In the genomic region with DNA sequence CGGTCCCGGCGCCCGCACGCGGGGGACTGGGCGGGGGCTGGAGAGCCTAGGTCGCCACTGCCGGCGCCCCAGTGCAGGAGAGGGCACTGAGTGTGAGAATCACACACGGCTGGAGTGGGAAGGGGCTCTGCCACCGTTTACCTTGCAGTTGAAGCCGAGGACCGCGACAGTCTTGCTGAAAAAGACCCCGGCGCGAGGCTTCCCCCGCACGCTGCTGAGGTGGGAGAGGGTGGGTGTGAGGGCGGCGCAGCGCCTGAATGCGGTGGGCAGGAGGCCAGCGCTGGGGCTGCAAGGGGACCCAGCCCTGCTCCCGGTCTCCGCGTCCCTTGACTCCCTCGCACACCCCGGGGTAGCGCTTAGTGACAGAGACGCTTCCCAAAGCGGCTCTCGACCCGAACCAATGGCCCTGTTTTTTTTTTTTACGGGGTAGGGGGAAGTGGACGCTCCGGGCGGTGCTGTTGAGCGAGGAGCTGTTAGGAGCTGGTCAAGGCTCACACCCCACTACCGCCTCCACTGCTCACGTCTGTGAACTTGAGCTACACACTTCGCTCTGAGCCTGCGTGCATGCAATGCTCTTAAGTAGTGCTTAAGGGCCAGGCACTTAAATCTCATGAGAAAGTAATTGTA, we compare ENCODE assay signal across 12 cellular contexts. TPM values are rescaled to one million over a fixed set of nuclear protein-coding genes. Genes with fewer than 3 reads are reported as not detected.
DNase-seq lines count a peak whose midpoint lies in the region; ATAC-seq and TF ChIP-seq lines count a peak whose summit lies in the region.
"Had no signal": no experiment of that assay in that cellular context is flagged by ENCODE, and none has a peak within 500 bp of the region (broad histone marks: within the 10 kb centered on the region; RNA-seq: fewer than 3 reads in every experiment).

No MANE protein-coding gene starts in this region.

- ATAC-seq in effector memory CD8-positive, alpha-beta T cell (replicated peaks): no peak
- no peak for ATAC-seq in activated CD8-positive, alpha-beta memory T cell treated with anti-CD3 and anti-CD28 coated beads, Interleukin-2, amount 10 ng/mL, durations not matched to agents 7 days and 5 days

- H3K4me1 ChIP-seq in HUES48 (ENCODE audit: control insufficient read depth, insufficient read depth, low read length): 0 out of 2 replicates have a peak, but pooled peaks cover 5% of the 10 kb centered on the region
- H3K4me1 ChIP-seq: SJSA1 had no signal

- no peaks in the 10 kb centered on the region for H3K36me3 ChIP-seq in HUES48 (ENCODE audit: control insufficient read depth, insufficient read depth, low read length)
- H3K36me3 ChIP-seq: SJSA1 had no signal

- TF ChIP-seq CTCF in C4-2B (conservative IDR thresholded peaks at IDR 0.05): no peak
- TF ChIP-seq CTCF in mesothelial cell of epicardium (IDR thresholded peaks at IDR 0.05; ENCODE audit: unreplicated experiment): no peak

- peak overlapping the region; percentile 70 for H3K4me3 ChIP-seq in HUES48 (ENCODE audit: low read depth, low read length)
- H3K4me3 ChIP-seq: SJSA1 had no signal

- no peaks in the 10 kb centered on the region for H3K9me3 Mint-ChIP-seq in effector memory CD8-positive, alpha-beta T cell
- peaks cover 6% of the 10 kb centered on the region for H3K9me3 Mint-ChIP-seq in mesothelial cell of epicardium
- no peaks in the 10 kb centered on the region for H3K9me3 Mint-ChIP-seq in T-helper 2 cell treated with Interferon-gamma antibody and Interleukin-4, amounts not matched to agents 5 μg/mL and 100 μg/mL, for 36 hours
- no peaks in the 10 kb centered on the region for H3K9me3 Mint-ChIP-seq in activated CD8-positive, alpha-beta memory T cell treated with anti-CD3 and anti-CD28 coated beads, Interleukin-2, amount 10 ng/mL, durations not matched to agents 7 days and 5 days (ENCODE audit: low read depth)

- H3K27ac Mint-ChIP-seq in effector memory CD8-positive, alpha-beta T cell: no peak overlapping the region
- H3K27ac Mint-ChIP-seq in mesothelial cell of epicardium: no peak overlapping the region
- no peak overlapping the region for H3K27ac Mint-ChIP-seq in T-helper 2 cell treated with Interferon-gamma antibody and Interleukin-4, amounts not matched to agents 5 μg/mL and 100 μg/mL, for 36 hours
- H3K27ac Mint-ChIP-seq in activated CD8-positive, alpha-beta memory T cell treated with anti-CD3 and anti-CD28 coated beads, Interleukin-2, amount 10 ng/mL, durations not matched to agents 7 days and 5 days: no peak overlapping the region

- H3K27me3 Mint-ChIP-seq in effector memory CD8-positive, alpha-beta T cell: peaks cover 62 to 92% of the 10 kb centered on the region in 2 donors
- H3K27me3 Mint-ChIP-seq in mesothelial cell of epicardium (ENCODE audit: low read depth): peaks cover 94% of the 10 kb centered on the region
- peaks cover 54% of the 10 kb centered on the region for H3K27me3 Mint-ChIP-seq in T-helper 2 cell treated with Interferon-gamma antibody and Interleukin-4, amounts not matched to agents 5 μg/mL and 100 μg/mL, for 36 hours (ENCODE audit: low read depth)
- peaks cover 64% of the 10 kb centered on the region for H3K27me3 Mint-ChIP-seq in activated CD8-positive, alpha-beta memory T cell treated with anti-CD3 and anti-CD28 coated beads, Interleukin-2, amount 10 ng/mL, durations not matched to agents 7 days and 5 days

- DNase-seq in effector memory CD8-positive, alpha-beta T cell: no peak
- DNase-seq in mesothelial cell of epicardium (ENCODE audit: low spot score in 2 of 2, unreplicated experiment in 2 of 2) (no peak), posterior cingulate gyrus (no peak), Ammon's horn (ENCODE audit: low spot score) (no peak)
- DNase-seq in T-helper 2 cell treated with Interferon-gamma antibody and Interleukin-4, amounts not matched to agents 5 μg/mL and 100 μg/mL, for 36 hours (ENCODE audit: low spot score): no peak
- no peak for DNase-seq in activated CD8-positive, alpha-beta memory T cell treated with anti-CD3 and anti-CD28 coated beads, Interleukin-2, amount 10 ng/mL, durations not matched to agents 7 days and 5 days
- DNase-seq: MV-4-11 had no signal

- intact Hi-C loops in posterior cingulate gyrus (cut with DNase I): no loop called here

- H3K9ac ChIP-seq in HUES48 (ENCODE audit: low read depth, low read length): no peak overlapping the region

- peak overlapping the region; percentile 58 to 63 for H3K4me3 Mint-ChIP-seq in effector memory CD8-positive, alpha-beta T cell
- peak overlapping the region; percentile 36 for H3K4me3 Mint-ChIP-seq in mesothelial cell of epicardium
- H3K4me3 Mint-ChIP-seq in T-helper 2 cell treated with Interferon-gamma antibody and Interleukin-4, amounts not matched to agents 5 μg/mL and 100 μg/mL, for 36 hours: no peak overlapping the region
- no peak overlapping the region for H3K4me3 Mint-ChIP-seq in activated CD8-positive, alpha-beta memory T cell treated with anti-CD3 and anti-CD28 coated beads, Interleukin-2, amount 10 ng/mL, durations not matched to agents 7 days and 5 days

- peaks cover 0 to 5% of the 10 kb centered on the region in 2 donors for H3K4me1 Mint-ChIP-seq in effector memory CD8-positive, alpha-beta T cell (ENCODE audit: low read depth in 2 of 2)
- peaks cover 2% of the 10 kb centered on the region for H3K4me1 Mint-ChIP-seq in mesothelial cell of epicardium
- H3K4me1 Mint-ChIP-seq in T-helper 2 cell treated with Interferon-gamma antibody and Interleukin-4, amounts not matched to agents 5 μg/mL and 100 μg/mL, for 36 hours (ENCODE audit: low read depth): no peaks in the 10 kb centered on the region
- peaks cover 2% of the 10 kb centered on the region for H3K4me1 Mint-ChIP-seq in activated CD8-positive, alpha-beta memory T cell treated with anti-CD3 and anti-CD28 coated beads, Interleukin-2, amount 10 ng/mL, durations not matched to agents 7 days and 5 days

- H3K27ac ChIP-seq in C4-2B (peak overlapping the region; percentile 10; the same call in 1 of the 2 replicates), HUES48 (ENCODE audit: low read depth, low read length) (no peak overlapping the region)
- H3K27ac ChIP-seq: SJSA1 had no signal

- peaks cover 45% of the 10 kb centered on the region for H3K27me3 ChIP-seq in HUES48 (ENCODE audit: control insufficient read depth, insufficient read depth, low read length)

- no peaks in the 10 kb centered on the region for H3K36me3 Mint-ChIP-seq in effector memory CD8-positive, alpha-beta T cell (ENCODE audit: insufficient read depth)
- H3K36me3 Mint-ChIP-seq in mesothelial cell of epicardium: no peaks in the 10 kb centered on the region
- H3K36me3 Mint-ChIP-seq in T-helper 2 cell treated with Interferon-gamma antibody and Interleukin-4, amounts not matched to agents 5 μg/mL and 100 μg/mL, for 36 hours (ENCODE audit: low read depth): no peaks in the 10 kb centered on the region
- H3K36me3 Mint-ChIP-seq in activated CD8-positive, alpha-beta memory T cell treated with anti-CD3 and anti-CD28 coated beads, Interleukin-2, amount 10 ng/mL, durations not matched to agents 7 days and 5 days: no peaks in the 10 kb centered on the region

- CTCF ChIA-PET in activated CD8-positive, alpha-beta memory T cell treated with anti-CD3 and anti-CD28 coated beads, Interleukin-2, amount 10 ng/mL, durations not matched to agents 7 days and 5 days (lab: Charles Lee): interaction anchor here (0.6 to 1.3 kb wide), 5 partner anchors 9 to 254 kb away, joined by 3 to 4 read pairs (median 3); no protein-coding TSS in a partner anchor

- H3K9me3 ChIP-seq in HUES48 (ENCODE audit: control insufficient read depth, insufficient read depth, low read length): no peaks in the 10 kb centered on the region

RNA-seq across cellular contexts. Expression of a gene that starts 0.8 kb away (rescaled TPM):
- not detected in 3 replicates for total RNA-seq in mesothelial cell of epicardium
- not detected for total RNA-seq in activated CD8-positive, alpha-beta memory T cell treated with anti-CD3 and anti-CD28 coated beads, Interleukin-2, amount 10 ng/mL, durations not matched to agents 7 days and 5 days
- total RNA-seq: activated CD8-positive, alpha-beta memory T cell treated with anti-CD3 and anti-CD28 coated beads for 36 hours; myocyte; SJSA1 had no signal

RNA-seq across cellular contexts. Expression of a gene that starts 10.9 kb away (rescaled TPM):
- total RNA-seq in mesothelial cell of epicardium: 29.8 to 34.3 TPM (median 34.2 TPM) in 3 replicates
- 10 to 100 TPM; 17.0 to 26.8 TPM for total RNA-seq in activated CD8-positive, alpha-beta memory T cell treated with anti-CD3 and anti-CD28 coated beads, Interleukin-2, amount 10 ng/mL, durations not matched to agents 7 days and 5 days

RNA-seq across cellular contexts. Expression of a gene that starts 29.9 kb away (rescaled TPM):
- total RNA-seq in mesothelial cell of epicardium: 5.9 to 6.9 TPM (median 6.6 TPM) in 3 replicates
- total RNA-seq in activated CD8-positive, alpha-beta memory T cell treated with anti-CD3 and anti-CD28 coated beads, Interleukin-2, amount 10 ng/mL, durations not matched to agents 7 days and 5 days: 10 to 100 TPM; 13.7 to 14.7 TPM

RNA-seq across cellular contexts. Expression of a gene that starts 30.9 kb away (rescaled TPM):
- 217 to 220 TPM (median 218 TPM) in 3 replicates for total RNA-seq in mesothelial cell of epicardium
- total RNA-seq in activated CD8-positive, alpha-beta memory T cell treated with anti-CD3 and anti-CD28 coated beads, Interleukin-2, amount 10 ng/mL, durations not matched to agents 7 days and 5 days: 100 to 1,000 TPM; 362 to 449 TPM

Comparison
In these comparisons a context has a peak if more than half of its experiments do, and no peak if none do; other contexts are left out.
1. H3K4me3 Mint-ChIP-seq: peak in effector memory CD8-positive, alpha-beta T cell (2 of 2) and mesothelial cell of epicardium (single experiment); none in T-helper 2 cell treated with Interferon-gamma antibody and Interleukin-4, amounts not matched to agents 5 μg/mL and 100 μg/mL, for 36 hours (single experiment) and activated CD8-positive, alpha-beta memory T cell treated with anti-CD3 and anti-CD28 coated beads, Interleukin-2, amount 10 ng/mL, durations not matched to agents 7 days and 5 days (single experiment).